In the genomic region with DNA sequence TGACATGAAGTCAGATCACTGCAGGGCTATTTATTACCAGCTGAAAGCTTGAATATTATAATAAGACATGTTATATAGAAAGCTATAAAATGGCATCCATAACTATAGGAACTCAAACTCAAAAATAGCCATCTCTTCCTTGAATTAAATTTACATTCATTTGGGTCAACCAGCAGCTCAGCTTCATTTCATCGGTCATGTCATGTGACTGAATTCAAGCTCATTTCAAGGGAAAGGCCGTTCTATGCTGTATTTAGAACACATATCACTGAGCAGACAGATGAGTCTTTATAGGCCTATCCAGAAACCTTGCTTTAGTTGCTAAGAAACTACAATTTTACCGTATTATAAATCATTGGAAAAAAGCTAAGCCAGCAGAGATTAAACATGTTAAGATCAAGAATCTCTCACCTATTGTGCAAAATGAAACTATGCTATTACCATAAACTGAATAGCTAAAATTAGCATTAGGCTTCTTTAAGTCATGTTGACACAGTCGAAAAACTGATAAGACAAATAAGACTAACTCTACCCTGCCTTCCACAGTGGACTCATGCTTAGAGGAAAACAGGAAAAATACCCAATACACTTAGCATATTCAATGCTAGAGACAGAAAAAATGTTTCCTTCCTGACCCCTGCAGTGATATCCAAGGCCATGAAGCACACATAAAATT, we compare ENCODE assay signal across 8 cellular contexts. TPM values are rescaled to one million over a fixed set of nuclear protein-coding genes. Genes with fewer than 3 reads are reported as not detected.
A peak's percentile ranks its signal among the peaks of the same experiment; 100 is the strongest.
DNase-seq lines count a peak whose midpoint lies in the region; ATAC-seq and TF ChIP-seq lines count a peak whose summit lies in the region.

No MANE protein-coding gene starts in this region.

- no peaks in the 10 kb centered on the region for H3K27me3 ChIP-seq in CD4-positive, alpha-beta memory T cell (ENCODE audit: insufficient read depth, low read length)
- no peaks in the 10 kb centered on the region for H3K27me3 ChIP-seq in ectodermal cell (ENCODE audit: control insufficient read depth, insufficient read depth, low read length, poor library complexity, severe bottlenecking)

- peaks cover 32 to 52% (median 45%) of the 10 kb centered on the region in 4 donors for H3K4me1 Mint-ChIP-seq in CD4-positive, alpha-beta memory T cell
- peaks cover 43% of the 10 kb centered on the region for H3K4me1 Mint-ChIP-seq in neural crest cell

- H3K4me1 ChIP-seq in CD4-positive, alpha-beta memory T cell (ENCODE audit: insufficient read depth, low read length), result peaks cover 37% of the 10 kb centered on the region
- peaks cover 20% of the 10 kb centered on the region for H3K4me1 ChIP-seq in ectodermal cell (ENCODE audit: control insufficient read depth, insufficient read depth, low read length)

- 57 to 61% methylated on average over 4 of the region's 4 CpGs for WGBS in ectodermal cell, 2 experiments

- H3K27me3 Mint-ChIP-seq in CD4-positive, alpha-beta memory T cell, result no peaks in the 10 kb centered on the region
- no peaks in the 10 kb centered on the region for H3K27me3 Mint-ChIP-seq in neural crest cell (ENCODE audit: low read depth)

- peak overlapping the region; percentile 21 to 87 (median 56) for H3K4me3 Mint-ChIP-seq in CD4-positive, alpha-beta memory T cell
- H3K4me3 Mint-ChIP-seq in neural crest cell, result peak overlapping the region; percentile 96

- H3K27ac ChIP-seq in CD4-positive, alpha-beta memory T cell (ENCODE audit: low read depth, low read length), result no peak overlapping the region
- no peak overlapping the region for H3K27ac ChIP-seq in ectodermal cell (ENCODE audit: insufficient read depth, low read depth, low read length, poor library complexity, severe bottlenecking)

- no peaks in the 10 kb centered on the region for H3K9me3 Mint-ChIP-seq in CD4-positive, alpha-beta memory T cell
- H3K9me3 Mint-ChIP-seq in neural crest cell, result no peaks in the 10 kb centered on the region

- ATAC-seq in GM18519 (IDR thresholded peaks at IDR 0.05; ENCODE audit: low FRiP score, unreplicated experiment) (no peak), HG02798 (IDR thresholded peaks at IDR 0.05; ENCODE audit: poor library complexity, unreplicated experiment) (no peak)

- intact Hi-C loops in CD4-positive, alpha-beta memory T cell (cut with micrococcal nuclease), result no loop called here

- CTCF ChIA-PET in CD4-positive, alpha-beta memory T cell (lab: Charles Lee; ENCODE audit: partially characterized antibody), result interaction anchor here (0.7 to 2.4 kb wide), 3 partner anchors 10 to 74 kb away, joined by 3 to 7 read pairs (median 3); no protein-coding TSS in a partner anchor

- POLR2A ChIA-PET in CD4-positive, alpha-beta memory T cell (lab: Charles Lee; ENCODE audit: partially characterized antibody), result no interaction called here

- H3K36me3 ChIP-seq in CD4-positive, alpha-beta memory T cell (ENCODE audit: insufficient read depth, low read length), result no peaks in the 10 kb centered on the region
- no peaks in the 10 kb centered on the region for H3K36me3 ChIP-seq in ectodermal cell (ENCODE audit: control insufficient read depth, insufficient read depth, low read length)

- no peaks in the 10 kb centered on the region for H3K9me3 ChIP-seq in CD4-positive, alpha-beta memory T cell (ENCODE audit: control insufficient read depth in 1 of 2, low read length in 2 of 2)
- H3K9me3 ChIP-seq in ectodermal cell (ENCODE audit: control insufficient read depth, low read length), result no peaks in the 10 kb centered on the region

- DNase-seq in CD4-positive, alpha-beta memory T cell, result no peak
- DNase-seq in NCI-H69 (lab: John Stamatoyannopoulos, UW), result peak; percentile 1
- DNase-seq in neural crest cell (ENCODE audit: low read depth, low spot score), result no peak
- no peak for DNase-seq in GM20000 (ENCODE audit: low spot score)
- DNase-seq in DMS79 (lab: John Stamatoyannopoulos, UW), result no peak

- TF ChIP-seq CTCF in neural crest cell (conservative IDR thresholded peaks at IDR 0.05) (no peak), GM20000 (IDR thresholded peaks at IDR 0.05; ENCODE audit: extremely low read depth, missing control alignments) (no peak)

- H3K27ac Mint-ChIP-seq in CD4-positive, alpha-beta memory T cell, result peak overlapping the region in 3 of 7 donors; percentile 7 to 41 (median 27)
- no peak overlapping the region for H3K27ac Mint-ChIP-seq in neural crest cell (ENCODE audit: unreplicated experiment)

- H3K36me3 Mint-ChIP-seq in CD4-positive, alpha-beta memory T cell, result peaks cover 0 to 2% of the 10 kb centered on the region in 2 donors
- no peaks in the 10 kb centered on the region for H3K36me3 Mint-ChIP-seq in neural crest cell (ENCODE audit: low read depth)

- H3K4me3 ChIP-seq in CD4-positive, alpha-beta memory T cell (ENCODE audit: low read length in 2 of 2), result no peak overlapping the region
- peak overlapping the region; percentile 88 for H3K4me3 ChIP-seq in ectodermal cell (ENCODE audit: insufficient read depth, low read depth, low read length)

RNA-seq across cellular contexts. Expression of a gene that starts 2.3 kb away (rescaled TPM):
- 10 to 100 TPM; 36.5 to 36.6 TPM for total RNA-seq in CD4-positive, alpha-beta memory T cell
- 10 to 100 TPM; 33.5 to 39.8 TPM for polyA plus RNA-seq in CD4-positive, alpha-beta memory T cell
- polyA plus RNA-seq in ectodermal cell (2013, experiment 1 of 4), result 112 TPM
- 101 TPM for polyA plus RNA-seq in ectodermal cell (2013, experiment 2 of 4)
- 94.8 TPM for polyA plus RNA-seq in ectodermal cell (2013, experiment 3 of 4)
- polyA plus RNA-seq in ectodermal cell (2013, experiment 4 of 4), result 109 TPM
- 51.0 and 54.9 TPM in 2 replicates for total RNA-seq in neural crest cell

RNA-seq across cellular contexts. Expression of a gene that starts 53.2 kb away (rescaled TPM):
- total RNA-seq in CD4-positive, alpha-beta memory T cell, result 1 to 10 TPM; 2.6 to 2.9 TPM
- polyA plus RNA-seq in CD4-positive, alpha-beta memory T cell, result not detected
- 237 TPM for polyA plus RNA-seq in ectodermal cell (2013, experiment 1 of 4)
- polyA plus RNA-seq in ectodermal cell (2013, experiment 2 of 4), result 264 TPM
- 160 TPM for polyA plus RNA-seq in ectodermal cell (2013, experiment 3 of 4)
- 189 TPM for polyA plus RNA-seq in ectodermal cell (2013, experiment 4 of 4)
- total RNA-seq in neural crest cell, result 184 and 199 TPM in 2 replicates

Comparison
In these comparisons a context has a peak if more than half of its experiments do, and no peak if none do; other contexts are left out.
1. RNA of a gene that starts 53.2 kb away (total RNA-seq): 184 to 199 TPM in neural crest cell; 2.6 to 2.9 TPM in CD4-positive, alpha-beta memory T cell; every median in the first group is over 10 times any median in the second.